33 cellular contexts compared by ENCODE assay signal in the genomic region with DNA sequence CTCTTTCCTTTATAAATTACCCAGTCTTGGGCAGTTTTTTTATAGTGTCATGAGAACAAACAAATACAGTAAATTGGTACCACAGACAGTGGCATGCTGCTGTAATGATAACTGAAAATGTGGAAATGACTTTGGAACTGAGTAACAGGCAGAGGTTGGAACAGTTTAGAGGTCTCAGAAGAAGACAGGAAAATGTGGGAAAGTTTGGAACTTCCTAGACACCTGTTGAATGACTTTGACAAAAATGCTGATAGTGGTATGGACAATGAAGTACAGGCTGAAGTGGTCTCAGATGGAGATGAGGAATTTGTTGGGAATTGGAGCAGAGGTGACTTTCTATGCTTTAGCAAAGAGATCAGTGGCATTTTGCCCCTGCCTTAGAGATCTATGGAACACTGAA.
DNase-seq lines count a peak whose midpoint lies in the region; ATAC-seq and TF ChIP-seq lines count a peak whose summit lies in the region.
"Had no signal": no experiment of that assay in that cellular context is flagged by ENCODE, and none has a peak within 500 bp of the region (broad histone marks: within the 10 kb centered on the region; RNA-seq: fewer than 3 reads in every experiment).

No MANE protein-coding gene starts in this region.

- no peak overlapping the region for H3K27ac Mint-ChIP-seq in endothelial cell (ENCODE audit: unreplicated experiment)
- peak overlapping the region; percentile 12 for H3K27ac Mint-ChIP-seq in glutamatergic neuron (ENCODE audit: unreplicated experiment)
- H3K27ac Mint-ChIP-seq: B cell; CD14-positive monocyte; CD4-positive, alpha-beta memory T cell; CD4-positive, alpha-beta T cell; CD4-positive, CD25-positive, alpha-beta regulatory T cell; CD8-positive, alpha-beta memory T cell; CD8-positive, alpha-beta T cell had no signal

- no peak overlapping the region for H3K27ac ChIP-seq in HEK293 (ENCODE audit: extremely low read depth, low read depth, low read length)
- H3K27ac ChIP-seq: 22Rv1; A549; BLaER1; BLaER1 treated with 17β-estradiol and CSF1 and Interleukin-3, amounts not matched to agents 10 nM and 100 nM; C4-2B had no signal

- H3K9me3 Mint-ChIP-seq in endothelial cell (ENCODE audit: unreplicated experiment) (peaks cover 6% of the 10 kb centered on the region), glutamatergic neuron (ENCODE audit: unreplicated experiment) (peaks cover 2% of the 10 kb centered on the region)

- H3K4me3 ChIP-seq in HEK293 (ENCODE audit: low read depth, low read length): no peak overlapping the region
- H3K4me3 ChIP-seq: A549; BLaER1; BLaER1 treated with 17β-estradiol and CSF1 and Interleukin-3, amounts not matched to agents 10 nM and 100 nM had no signal

- H3K4me3 Mint-ChIP-seq in endothelial cell (ENCODE audit: unreplicated experiment) (peak overlapping the region; percentile 42), glutamatergic neuron (ENCODE audit: unreplicated experiment) (no peak overlapping the region)
- H3K4me3 Mint-ChIP-seq: B cell; CD14-positive monocyte; CD4-positive, alpha-beta memory T cell; CD4-positive, alpha-beta T cell; CD4-positive, CD25-positive, alpha-beta regulatory T cell; CD8-positive, alpha-beta memory T cell; CD8-positive, alpha-beta T cell had no signal

- POLR2A ChIA-PET in HEK293 (lab: Yijun Ruan, JAX): no interaction called here

- TF ChIP-seq CTCF in HEK293 (tag by site-specific recombination; IDR thresholded peaks at IDR 0.05): no peak
- TF ChIP-seq CTCF in endothelial cell (IDR thresholded peaks at IDR 0.05; ENCODE audit: unreplicated experiment): no peak
- no peak for TF ChIP-seq CTCF in glutamatergic neuron (IDR thresholded peaks at IDR 0.05; ENCODE audit: partially characterized antibody, unreplicated experiment)

- H3K36me3 Mint-ChIP-seq in endothelial cell (ENCODE audit: low read depth, unreplicated experiment) (no peaks in the 10 kb centered on the region), glutamatergic neuron (ENCODE audit: unreplicated experiment) (peaks cover 19% of the 10 kb centered on the region)
- H3K36me3 Mint-ChIP-seq: CD14-positive monocyte; CD4-positive, alpha-beta memory T cell; CD4-positive, CD25-positive, alpha-beta regulatory T cell; CD8-positive, alpha-beta memory T cell; CD8-positive, alpha-beta T cell had no signal

- no peaks in the 10 kb centered on the region for H3K36me3 ChIP-seq in HEK293 (ENCODE audit: control insufficient read depth in 2 of 2, insufficient read depth in 1 of 2, low read length in 2 of 2)
- H3K36me3 ChIP-seq: BE2C; BLaER1; BLaER1 treated with 17β-estradiol and CSF1 and Interleukin-3, amounts not matched to agents 10 nM and 100 nM had no signal

- DNase-seq in endothelial cell (ENCODE audit: low spot score): no peak
- no peak for DNase-seq in glutamatergic neuron
- no peak for DNase-seq in NCI-H748 (lab: John Stamatoyannopoulos, UW; ENCODE audit: unreplicated experiment)
- DNase-seq: 8988T; ACHN; AML-193; BE2C; C1 segment of cervical spinal cord; Caco-2; Calu3; CD4-positive, alpha-beta memory T cell; CD4-positive, alpha-beta T cell; CD4-positive, CD25-positive, alpha-beta regulatory T cell; CD8-positive, alpha-beta memory T cell; CD8-positive, alpha-beta T cell; COR-L47; DMS 273 treated with DMSO at 0.1 percent for 48 hours; DMS153; DMS53; DMS79; DMS79 treated with DMSO at 0.1 percent for 48 hours; DND-41; EL had no signal

- no peaks in the 10 kb centered on the region for H3K4me1 ChIP-seq in HEK293 (ENCODE audit: control insufficient read depth, insufficient read depth, low read length)
- H3K4me1 ChIP-seq: A549; BE2C; BLaER1; BLaER1 treated with 17β-estradiol and CSF1 and Interleukin-3, amounts not matched to agents 10 nM and 100 nM; Caco-2 had no signal

- H3K9me3 ChIP-seq in HEK293 (ENCODE audit: control insufficient read depth, insufficient read depth, low read depth, low read length): no peaks in the 10 kb centered on the region
- H3K9me3 ChIP-seq: A549, BE2C, BLaER1, Caco-2 had no signal

- H3K27me3 Mint-ChIP-seq in endothelial cell (ENCODE audit: unreplicated experiment) (no peaks in the 10 kb centered on the region), glutamatergic neuron (ENCODE audit: unreplicated experiment) (no peaks in the 10 kb centered on the region)
- H3K27me3 Mint-ChIP-seq: B cell; CD4-positive, alpha-beta memory T cell; CD4-positive, alpha-beta T cell; CD4-positive, CD25-positive, alpha-beta regulatory T cell; CD8-positive, alpha-beta memory T cell had no signal

- ATAC-seq in GM18502 (IDR thresholded peaks at IDR 0.05; ENCODE audit: poor library complexity, unreplicated experiment): no peak
- ATAC-seq in HG03439 (IDR thresholded peaks at IDR 0.05; ENCODE audit: unreplicated experiment): no peak
- ATAC-seq: A549; CD8-positive, alpha-beta T cell had no signal

- CTCF ChIA-PET in HEK293 (lab: Yijun Ruan, JAX): no interaction called here

- no peaks in the 10 kb centered on the region for H3K4me1 Mint-ChIP-seq in endothelial cell (ENCODE audit: unreplicated experiment)
- H3K4me1 Mint-ChIP-seq in glutamatergic neuron (ENCODE audit: low read depth, unreplicated experiment): no peaks in the 10 kb centered on the region
- H3K4me1 Mint-ChIP-seq: B cell; CD14-positive monocyte; CD4-positive, alpha-beta memory T cell; CD4-positive, CD25-positive, alpha-beta regulatory T cell; CD8-positive, alpha-beta memory T cell had no signal

TF ChIP-seq in HEK293, 187 proteins besides CTCF, POLR2A, EP300 and RAD21:
- no peak for TF ChIP-seq ZNF10 (tag by site-specific recombination; IDR thresholded peaks at IDR 0.05)
- TF ChIP-seq SCRT1 (tag by site-specific recombination; IDR thresholded peaks at IDR 0.05; ENCODE audit: borderline replicate concordance): peak; percentile 71; the same call in 1 of the 2 replicates
- TF ChIP-seq SCRT2 (tag by site-specific recombination; IDR thresholded peaks at IDR 0.05): peak; percentile 65
TF ChIP-seq in HEK293: peak in this region for 2.
